In genomic region chr12:121102307-121102706, GRCh38 we compare ENCODE assay signal across 26 cellular contexts. TPM values are rescaled to one million over a fixed set of nuclear protein-coding genes. Genes with fewer than 3 reads are reported as not detected.
"Had no signal": no experiment of that assay in that cellular context is flagged by ENCODE, and none has a peak within 500 bp of the region (broad histone marks: within the 10 kb centered on the region; RNA-seq: fewer than 3 reads in every experiment).

No MANE protein-coding gene starts in this region.

- DNase-seq: hypothalamus; immature natural killer cell; kidney; left colon; left lung; lower lobe of right lung; mammary epithelial cell; mesenchymal stem cell; midbrain; mucosa of descending colon; naive thymus-derived CD4-positive, alpha-beta T cell; ovary; stimulated activated CD4-positive, alpha-beta T cell treated with anti-CD3 and anti-CD28 coated beads, Interleukin-12 subunit alpha, Interleukin-12 subunit beta, amount 100 ng/mL, for 4 hours; stimulated activated CD4-positive, alpha-beta T cell treated with anti-CD3 and anti-CD28 coated beads, Interleukin-15, amount 100 ng/mL, for 24 hours; stimulated activated CD4-positive, alpha-beta T cell treated with anti-CD3 and anti-CD28 coated beads, Interleukin-2, amount 100 ng/mL, for 24 hours; stimulated activated CD4-positive, alpha-beta T cell treated with anti-CD3 and anti-CD28 coated beads, Interleukin-4, amount 100 ng/mL, for 1 hour; stimulated activated naive B cell treated with anti-CD40 and anti-IgM and Interleukin-4, amounts not matched to agents 10 μg/mL and 1 μg/mL and 100 μg/mL, for 72 hours; stimulated activated naive CD8-positive, alpha-beta T cell treated with anti-CD3 and anti-CD28 coated beads, Interleukin-15, Interleukin-2, amounts not matched to agents 100 U/mL and 50 U/mL, for 24 hours; stomach; testis; thyroid gland; transverse colon; upper lobe of right lung had no signal

- ATAC-seq: left colon; left lung; lower lobe of right lung; mucosa of descending colon; naive thymus-derived CD4-positive, alpha-beta T cell; natural killer cell treated with Interleukin-12 subunit alpha and Interleukin-12 subunit beta and Interleukin-15 and Interleukin-18, amount 100 ng/mL, for 72 hours; right lobe of liver; stimulated activated naive B cell treated with anti-CD40 and anti-IgM and Interleukin-4, amounts not matched to agents 10 μg/mL and 1 μg/mL and 100 μg/mL, for 72 hours; stimulated activated naive CD8-positive, alpha-beta T cell treated with anti-CD3 and anti-CD28 coated beads, Interleukin-15, Interleukin-2, amounts not matched to agents 100 U/mL and 50 U/mL, for 24 hours; upper lobe of right lung had no signal

RNA-seq across cellular contexts. Expression of gene P2RX7, which starts 30.4 kb away (rescaled TPM):
- total RNA-seq: progenitor cell of endocrine pancreas had no signal
